1 cellular context compared by ENCODE assay signal in the genomic region with DNA sequence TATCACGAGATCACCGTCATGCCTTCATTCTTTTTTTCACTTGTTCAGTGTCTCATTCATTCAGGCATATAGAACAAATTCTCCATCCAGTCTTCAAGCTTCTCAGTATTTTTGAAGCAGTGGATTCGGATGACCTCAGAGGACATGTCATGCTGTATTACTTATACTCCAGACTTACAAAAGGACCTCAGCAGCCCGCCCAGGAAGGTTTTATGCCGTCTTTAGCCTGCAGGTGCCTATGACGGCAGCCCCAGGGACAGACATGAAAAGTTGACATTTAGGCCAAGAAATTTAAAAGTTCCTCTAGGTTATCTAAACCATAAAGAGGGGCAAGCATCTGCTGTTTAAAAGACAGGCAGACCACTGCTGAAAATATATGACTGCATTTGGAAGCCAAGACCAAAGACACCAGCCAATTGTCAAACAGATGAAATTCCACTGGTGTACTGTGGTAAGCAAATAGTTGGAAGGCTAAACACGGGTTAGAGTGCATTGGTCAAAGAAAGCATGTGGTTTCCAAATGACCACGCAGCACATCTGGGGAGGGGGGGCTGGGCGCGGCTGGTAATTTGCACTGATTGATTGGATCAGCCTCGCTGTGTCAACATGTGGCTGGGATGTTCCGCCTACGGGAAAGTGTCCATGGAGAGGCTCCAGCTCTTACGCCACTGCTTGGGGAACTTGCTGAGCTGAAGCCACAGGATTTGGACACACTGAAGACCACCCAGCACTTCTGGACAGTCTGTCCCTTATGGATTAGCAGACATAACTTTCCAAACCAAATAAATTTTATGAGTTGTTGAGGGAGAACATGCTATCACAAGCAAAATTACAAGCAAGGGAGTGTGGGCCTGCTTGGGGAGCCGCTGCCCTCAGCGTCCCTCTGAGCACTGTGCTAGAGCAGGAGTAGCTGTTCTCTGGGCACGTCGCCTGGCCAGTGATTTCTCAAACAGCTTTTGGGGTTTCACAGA.
TF ChIP-seq lines count a peak whose summit lies in the region.

No MANE protein-coding gene starts in this region.

TF ChIP-seq in HepG2, 621 proteins besides CTCF, POLR2A, EP300 and RAD21 (continued from another document and continues in another):
- no peak for TF ChIP-seq ZEB1 (IDR thresholded peaks at IDR 0.05; ENCODE audit: insufficient replicate concordance, low read depth)
- TF ChIP-seq NPAS2 (CRISPR knock-in tag; IDR thresholded peaks at IDR 0.05; ENCODE audit: borderline replicate concordance), result no peak
- TF ChIP-seq, protein P1, sequence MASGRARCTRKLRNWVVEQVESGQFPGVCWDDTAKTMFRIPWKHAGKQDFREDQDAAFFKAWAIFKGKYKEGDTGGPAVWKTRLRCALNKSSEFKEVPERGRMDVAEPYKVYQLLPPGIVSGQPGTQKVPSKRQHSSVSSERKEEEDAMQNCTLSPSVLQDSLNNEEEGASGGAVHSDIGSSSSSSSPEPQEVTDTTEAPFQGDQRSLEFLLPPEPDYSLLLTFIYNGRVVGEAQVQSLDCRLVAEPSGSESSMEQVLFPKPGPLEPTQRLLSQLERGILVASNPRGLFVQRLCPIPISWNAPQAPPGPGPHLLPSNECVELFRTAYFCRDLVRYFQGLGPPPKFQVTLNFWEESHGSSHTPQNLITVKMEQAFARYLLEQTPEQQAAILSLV (CRISPR knock-in tag; IDR thresholded peaks at IDR 0.05; ENCODE audit: borderline replicate concordance), result no peak
- no peak for TF ChIP-seq RFX1 (IDR thresholded peaks at IDR 0.05)
- no peak for TF ChIP-seq GATA4 (IDR thresholded peaks at IDR 0.05; ENCODE audit: borderline replicate concordance, low read depth)
- TF ChIP-seq FOXK2 (IDR thresholded peaks at IDR 0.05), result no peak
- TF ChIP-seq, protein P2, sequence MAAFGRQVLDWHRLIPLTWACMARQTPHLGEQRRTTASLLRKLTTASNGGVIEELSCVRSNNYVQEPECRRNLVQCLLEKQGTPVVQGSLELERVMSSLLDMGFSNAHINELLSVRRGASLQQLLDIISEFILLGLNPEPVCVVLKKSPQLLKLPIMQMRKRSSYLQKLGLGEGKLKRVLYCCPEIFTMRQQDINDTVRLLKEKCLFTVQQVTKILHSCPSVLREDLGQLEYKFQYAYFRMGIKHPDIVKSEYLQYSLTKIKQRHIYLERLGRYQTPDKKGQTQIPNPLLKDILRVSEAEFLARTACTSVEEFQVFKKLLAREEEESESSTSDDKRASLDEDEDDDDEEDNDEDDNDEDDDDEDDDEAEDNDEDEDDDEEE (CRISPR knock-in tag; IDR thresholded peaks at IDR 0.05), result no peak
- TF ChIP-seq MYNN (CRISPR knock-in tag; IDR thresholded peaks at IDR 0.05; ENCODE audit: low read depth), result no peak
- TF ChIP-seq SRF (IDR thresholded peaks at IDR 0.05; ENCODE audit: low read depth, low read length), result no peak
- TF ChIP-seq ZNF557 (CRISPR knock-in tag; IDR thresholded peaks at IDR 0.05), result no peak
- TF ChIP-seq, protein P3, sequence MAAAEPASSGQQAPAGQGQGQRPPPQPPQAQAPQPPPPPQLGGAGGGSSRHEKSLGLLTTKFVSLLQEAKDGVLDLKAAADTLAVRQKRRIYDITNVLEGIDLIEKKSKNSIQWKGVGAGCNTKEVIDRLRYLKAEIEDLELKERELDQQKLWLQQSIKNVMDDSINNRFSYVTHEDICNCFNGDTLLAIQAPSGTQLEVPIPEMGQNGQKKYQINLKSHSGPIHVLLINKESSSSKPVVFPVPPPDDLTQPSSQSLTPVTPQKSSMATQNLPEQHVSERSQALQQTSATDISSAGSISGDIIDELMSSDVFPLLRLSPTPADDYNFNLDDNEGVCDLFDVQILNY (CRISPR knock-in tag; conservative IDR thresholded peaks at IDR 0.05), result no peak
- TF ChIP-seq ZBTB7B (CRISPR knock-in tag; IDR thresholded peaks at IDR 0.05), result peak; percentile 61
- no peak for TF ChIP-seq JUND (CRISPR knock-in tag; IDR thresholded peaks at IDR 0.05)
- no peak for TF ChIP-seq ZNF724P (CRISPR knock-in tag; IDR thresholded peaks at IDR 0.05; ENCODE audit: borderline replicate concordance)
- no peak for TF ChIP-seq MAFK (conservative IDR thresholded peaks at IDR 0.05 in 1 of 2, IDR thresholded peaks at IDR 0.05 in 1 of 2; ENCODE audit: low read length in 2 of 2)
- 0 out of 2 replicates have a peak, but pooled peaks have one; percentile 53 for TF ChIP-seq ZNF317 (CRISPR knock-in tag; IDR thresholded peaks at IDR 0.05)
- TF ChIP-seq, protein P4, sequence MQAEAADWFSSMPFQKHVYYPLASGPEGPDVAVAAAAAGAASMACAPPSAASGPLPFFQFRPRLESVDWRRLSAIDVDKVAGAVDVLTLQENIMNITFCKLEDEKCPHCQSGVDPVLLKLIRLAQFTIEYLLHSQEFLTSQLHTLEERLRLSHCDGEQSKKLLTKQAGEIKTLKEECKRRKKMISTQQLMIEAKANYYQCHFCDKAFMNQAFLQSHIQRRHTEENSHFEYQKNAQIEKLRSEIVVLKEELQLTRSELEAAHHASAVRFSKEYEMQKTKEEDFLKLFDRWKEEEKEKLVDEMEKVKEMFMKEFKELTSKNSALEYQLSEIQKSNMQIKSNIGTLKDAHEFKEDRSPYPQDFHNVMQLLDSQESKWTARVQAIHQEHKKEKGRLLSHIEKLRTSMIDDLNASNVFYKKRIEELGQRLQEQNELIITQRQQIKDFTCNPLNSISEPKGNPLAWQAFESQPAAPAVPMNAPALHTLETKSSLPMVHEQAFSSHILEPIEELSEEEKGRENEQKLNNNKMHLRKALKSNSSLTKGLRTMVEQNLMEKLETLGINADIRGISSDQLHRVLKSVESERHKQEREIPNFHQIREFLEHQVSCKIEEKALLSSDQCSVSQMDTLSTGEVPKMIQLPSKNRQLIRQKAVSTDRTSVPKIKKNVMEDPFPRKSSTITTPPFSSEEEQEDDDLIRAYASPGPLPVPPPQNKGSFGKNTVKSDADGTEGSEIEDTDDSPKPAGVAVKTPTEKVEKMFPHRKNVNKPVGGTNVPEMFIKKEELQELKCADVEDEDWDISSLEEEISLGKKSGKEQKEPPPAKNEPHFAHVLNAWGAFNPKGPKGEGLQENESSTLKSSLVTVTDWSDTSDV (CRISPR knock-in tag; IDR thresholded peaks at IDR 0.05), result no peak
- no peak for TF ChIP-seq PHF20 (CRISPR knock-in tag; IDR thresholded peaks at IDR 0.05)
- no peak for TF ChIP-seq ATAD3A (CRISPR knock-in tag; IDR thresholded peaks at IDR 0.05)
- TF ChIP-seq HOXA7 (CRISPR knock-in tag; IDR thresholded peaks at IDR 0.05), result no peak
- no peak for TF ChIP-seq ZNF343 (CRISPR knock-in tag; IDR thresholded peaks at IDR 0.05)
- no peak for TF ChIP-seq MBD4 (IDR thresholded peaks at IDR 0.05; ENCODE audit: borderline replicate concordance, low read length)
- TF ChIP-seq MTF1 (CRISPR knock-in tag; IDR thresholded peaks at IDR 0.05), result no peak
- TF ChIP-seq SKI (IDR thresholded peaks at IDR 0.05; ENCODE audit: partially characterized antibody), result no peak
- no peak for TF ChIP-seq ZNF749 (CRISPR knock-in tag; IDR thresholded peaks at IDR 0.05; ENCODE audit: borderline replicate concordance)
- no peak for TF ChIP-seq ZNF292 (CRISPR knock-in tag; IDR thresholded peaks at IDR 0.05; ENCODE audit: borderline replicate concordance, low read depth)
- TF ChIP-seq EED (CRISPR knock-in tag; IDR thresholded peaks at IDR 0.05), result no peak
- TF ChIP-seq GFI1 (CRISPR knock-in tag; IDR thresholded peaks at IDR 0.05; ENCODE audit: borderline replicate concordance), result peak; percentile 97
- TF ChIP-seq PRPF4 (IDR thresholded peaks at IDR 0.05; ENCODE audit: low read depth, low read length, poor library complexity, severe bottlenecking), result no peak
- no peak for TF ChIP-seq RXRB (CRISPR knock-in tag; IDR thresholded peaks at IDR 0.05; ENCODE audit: borderline replicate concordance)
- no peak for TF ChIP-seq ZNF761 (CRISPR knock-in tag; conservative IDR thresholded peaks at IDR 0.05)
- no peak for TF ChIP-seq PLRG1 (conservative IDR thresholded peaks at IDR 0.05)
- TF ChIP-seq, protein P5, sequence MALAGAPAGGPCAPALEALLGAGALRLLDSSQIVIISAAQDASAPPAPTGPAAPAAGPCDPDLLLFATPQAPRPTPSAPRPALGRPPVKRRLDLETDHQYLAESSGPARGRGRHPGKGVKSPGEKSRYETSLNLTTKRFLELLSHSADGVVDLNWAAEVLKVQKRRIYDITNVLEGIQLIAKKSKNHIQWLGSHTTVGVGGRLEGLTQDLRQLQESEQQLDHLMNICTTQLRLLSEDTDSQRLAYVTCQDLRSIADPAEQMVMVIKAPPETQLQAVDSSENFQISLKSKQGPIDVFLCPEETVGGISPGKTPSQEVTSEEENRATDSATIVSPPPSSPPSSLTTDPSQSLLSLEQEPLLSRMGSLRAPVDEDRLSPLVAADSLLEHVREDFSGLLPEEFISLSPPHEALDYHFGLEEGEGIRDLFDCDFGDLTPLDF (CRISPR knock-in tag; IDR thresholded peaks at IDR 0.05), result no peak
- TF ChIP-seq ZNF350 (CRISPR knock-in tag; IDR thresholded peaks at IDR 0.05; ENCODE audit: borderline replicate concordance, low read depth), result peak; percentile 64; the same call in 1 of the 2 replicates
- TF ChIP-seq TGIF2 (CRISPR knock-in tag; IDR thresholded peaks at IDR 0.05), result no peak
- no peak for TF ChIP-seq FOXO1 (CRISPR knock-in tag; IDR thresholded peaks at IDR 0.05)
- TF ChIP-seq, protein P6, sequence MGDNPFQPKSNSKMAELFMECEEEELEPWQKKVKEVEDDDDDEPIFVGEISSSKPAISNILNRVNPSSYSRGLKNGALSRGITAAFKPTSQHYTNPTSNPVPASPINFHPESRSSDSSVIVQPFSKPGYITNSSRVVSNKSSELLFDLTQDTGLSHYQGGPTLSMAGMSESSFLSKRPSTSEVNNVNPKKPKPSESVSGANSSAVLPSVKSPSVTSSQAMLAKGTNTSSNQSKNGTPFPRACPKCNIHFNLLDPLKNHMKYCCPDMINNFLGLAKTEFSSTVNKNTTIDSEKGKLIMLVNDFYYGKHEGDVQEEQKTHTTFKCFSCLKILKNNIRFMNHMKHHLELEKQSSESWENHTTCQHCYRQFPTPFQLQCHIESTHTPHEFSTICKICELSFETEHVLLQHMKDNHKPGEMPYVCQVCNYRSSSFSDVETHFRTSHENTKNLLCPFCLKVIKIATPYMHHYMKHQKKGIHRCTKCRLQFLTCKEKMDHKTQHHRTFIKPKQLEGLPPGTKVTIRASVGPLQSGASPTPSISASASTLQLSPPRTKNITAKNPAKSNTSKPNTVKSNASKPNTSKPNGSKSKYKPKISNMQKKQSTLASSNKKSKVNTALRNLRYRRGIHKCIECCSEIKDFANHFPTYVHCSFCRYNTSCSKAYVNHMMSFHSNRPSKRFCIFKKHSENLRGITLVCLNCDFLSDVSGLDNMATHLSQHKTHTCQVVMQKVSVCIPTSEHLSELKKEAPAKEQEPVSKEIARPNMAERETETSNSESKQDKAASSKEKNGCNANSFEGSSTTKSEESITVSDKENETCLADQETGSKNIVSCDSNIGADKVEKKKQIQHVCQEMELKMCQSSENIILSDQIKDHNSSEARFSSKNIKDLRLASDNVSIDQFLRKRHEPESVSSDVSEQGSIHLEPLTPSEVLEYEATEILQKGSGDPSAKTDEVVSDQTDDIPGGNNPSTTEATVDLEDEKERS (CRISPR knock-in tag; IDR thresholded peaks at IDR 0.05), result no peak
- TF ChIP-seq ZC3H4 (CRISPR knock-in tag; IDR thresholded peaks at IDR 0.05; ENCODE audit: borderline replicate concordance), result no peak
- TF ChIP-seq HDAC2 (CRISPR knock-in tag; IDR thresholded peaks at IDR 0.05), result peak; percentile 54; the same call in 1 of the 2 replicates
- no peak for TF ChIP-seq CBX2 (IDR thresholded peaks at IDR 0.05; ENCODE audit: low read depth, low read length)
- TF ChIP-seq CBX2 (CRISPR knock-in tag; IDR thresholded peaks at IDR 0.05; ENCODE audit: low read depth), result no peak
- TF ChIP-seq, protein P7, sequence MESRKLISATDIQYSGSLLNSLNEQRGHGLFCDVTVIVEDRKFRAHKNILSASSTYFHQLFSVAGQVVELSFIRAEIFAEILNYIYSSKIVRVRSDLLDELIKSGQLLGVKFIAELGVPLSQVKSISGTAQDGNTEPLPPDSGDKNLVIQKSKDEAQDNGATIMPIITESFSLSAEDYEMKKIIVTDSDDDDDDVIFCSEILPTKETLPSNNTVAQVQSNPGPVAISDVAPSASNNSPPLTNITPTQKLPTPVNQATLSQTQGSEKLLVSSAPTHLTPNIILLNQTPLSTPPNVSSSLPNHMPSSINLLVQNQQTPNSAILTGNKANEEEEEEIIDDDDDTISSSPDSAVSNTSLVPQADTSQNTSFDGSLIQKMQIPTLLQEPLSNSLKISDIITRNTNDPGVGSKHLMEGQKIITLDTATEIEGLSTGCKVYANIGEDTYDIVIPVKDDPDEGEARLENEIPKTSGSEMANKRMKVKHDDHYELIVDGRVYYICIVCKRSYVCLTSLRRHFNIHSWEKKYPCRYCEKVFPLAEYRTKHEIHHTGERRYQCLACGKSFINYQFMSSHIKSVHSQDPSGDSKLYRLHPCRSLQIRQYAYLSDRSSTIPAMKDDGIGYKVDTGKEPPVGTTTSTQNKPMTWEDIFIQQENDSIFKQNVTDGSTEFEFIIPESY (CRISPR knock-in tag; IDR thresholded peaks at IDR 0.05), result peak; percentile 95
- TF ChIP-seq ZNF816 (CRISPR knock-in tag; IDR thresholded peaks at IDR 0.05; ENCODE audit: borderline replicate concordance), result no peak
- no peak for TF ChIP-seq PAF1 (CRISPR knock-in tag; IDR thresholded peaks at IDR 0.05)
- TF ChIP-seq, protein P8, sequence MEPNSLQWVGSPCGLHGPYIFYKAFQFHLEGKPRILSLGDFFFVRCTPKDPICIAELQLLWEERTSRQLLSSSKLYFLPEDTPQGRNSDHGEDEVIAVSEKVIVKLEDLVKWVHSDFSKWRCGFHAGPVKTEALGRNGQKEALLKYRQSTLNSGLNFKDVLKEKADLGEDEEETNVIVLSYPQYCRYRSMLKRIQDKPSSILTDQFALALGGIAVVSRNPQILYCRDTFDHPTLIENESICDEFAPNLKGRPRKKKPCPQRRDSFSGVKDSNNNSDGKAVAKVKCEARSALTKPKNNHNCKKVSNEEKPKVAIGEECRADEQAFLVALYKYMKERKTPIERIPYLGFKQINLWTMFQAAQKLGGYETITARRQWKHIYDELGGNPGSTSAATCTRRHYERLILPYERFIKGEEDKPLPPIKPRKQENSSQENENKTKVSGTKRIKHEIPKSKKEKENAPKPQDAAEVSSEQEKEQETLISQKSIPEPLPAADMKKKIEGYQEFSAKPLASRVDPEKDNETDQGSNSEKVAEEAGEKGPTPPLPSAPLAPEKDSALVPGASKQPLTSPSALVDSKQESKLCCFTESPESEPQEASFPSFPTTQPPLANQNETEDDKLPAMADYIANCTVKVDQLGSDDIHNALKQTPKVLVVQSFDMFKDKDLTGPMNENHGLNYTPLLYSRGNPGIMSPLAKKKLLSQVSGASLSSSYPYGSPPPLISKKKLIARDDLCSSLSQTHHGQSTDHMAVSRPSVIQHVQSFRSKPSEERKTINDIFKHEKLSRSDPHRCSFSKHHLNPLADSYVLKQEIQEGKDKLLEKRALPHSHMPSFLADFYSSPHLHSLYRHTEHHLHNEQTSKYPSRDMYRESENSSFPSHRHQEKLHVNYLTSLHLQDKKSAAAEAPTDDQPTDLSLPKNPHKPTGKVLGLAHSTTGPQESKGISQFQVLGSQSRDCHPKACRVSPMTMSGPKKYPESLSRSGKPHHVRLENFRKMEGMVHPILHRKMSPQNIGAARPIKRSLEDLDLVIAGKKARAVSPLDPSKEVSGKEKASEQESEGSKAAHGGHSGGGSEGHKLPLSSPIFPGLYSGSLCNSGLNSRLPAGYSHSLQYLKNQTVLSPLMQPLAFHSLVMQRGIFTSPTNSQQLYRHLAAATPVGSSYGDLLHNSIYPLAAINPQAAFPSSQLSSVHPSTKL (CRISPR knock-in tag; IDR thresholded peaks at IDR 0.05), result peak; percentile 47
